13 cellular contexts compared by ENCODE assay signal in the genomic region with DNA sequence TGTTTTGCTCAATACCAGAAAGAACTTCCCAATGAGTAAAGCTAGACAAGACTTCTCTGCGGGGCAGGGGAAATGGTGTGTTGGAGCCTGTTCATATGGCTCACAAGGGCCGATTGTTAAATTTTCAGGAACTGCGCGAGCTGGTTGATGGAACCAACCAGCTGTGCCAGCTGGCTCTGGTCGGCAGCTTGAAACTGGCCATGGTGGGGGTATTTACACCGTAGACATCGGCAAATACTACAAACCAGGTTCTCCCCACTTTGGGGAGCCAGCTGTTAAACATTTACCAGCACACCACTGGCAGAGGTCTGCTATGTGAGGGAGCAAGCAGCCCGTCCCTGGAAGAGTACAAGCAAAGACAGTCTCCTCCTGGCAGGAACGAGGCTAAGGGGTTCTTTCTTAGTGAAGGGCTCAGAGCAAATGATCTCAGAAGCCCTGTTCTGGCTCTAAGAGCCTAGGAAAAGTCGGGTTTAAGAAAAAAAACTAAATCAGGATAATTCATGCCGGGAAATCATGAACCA. TPM values are rescaled to one million over a fixed set of nuclear protein-coding genes. Genes with fewer than 3 reads are reported as not detected.
DNase-seq lines count a peak whose midpoint lies in the region; ATAC-seq and TF ChIP-seq lines count a peak whose summit lies in the region.
"Had no signal": no experiment of that assay in that cellular context is flagged by ENCODE, and none has a peak within 500 bp of the region (broad histone marks: within the 10 kb centered on the region; RNA-seq: fewer than 3 reads in every experiment).

No MANE protein-coding gene starts in this region.

- no peaks in the 10 kb centered on the region for H3F3A ChIP-seq in neural progenitor cell (ENCODE audit: low read depth)

- H3K4me1 Mint-ChIP-seq in stimulated activated effector memory CD8-positive, alpha-beta T cell treated with anti-CD3 and anti-CD28 coated beads, Interleukin-12 subunit alpha, Interleukin-12 subunit beta, amount 100 ng/mL, for 72 hours: peaks cover 31% of the 10 kb centered on the region
- H3K4me1 Mint-ChIP-seq in naive thymus-derived CD8-positive, alpha-beta T cell: peaks cover 21 to 31% (median 26%) of the 10 kb centered on the region in 4 donors
- peaks cover 42% of the 10 kb centered on the region for H3K4me1 Mint-ChIP-seq in neural progenitor cell

- H3K4me2 ChIP-seq in neural progenitor cell: no peak overlapping the region

- no peaks in the 10 kb centered on the region for H4K20me1 ChIP-seq in neural progenitor cell (ENCODE audit: low read depth)

- H2AFZ ChIP-seq in neural progenitor cell (replicated peaks): no peak overlapping the region

- H3K36me3 ChIP-seq in RWPE2 (ENCODE audit: low read depth) (no peaks in the 10 kb centered on the region), neural progenitor cell (no peaks in the 10 kb centered on the region)
- H3K36me3 ChIP-seq: gastrocnemius medialis had no signal

- H3K27me3 ChIP-seq in RWPE2 (ENCODE audit: insufficient read depth, poor library complexity, severe bottlenecking): no peaks in the 10 kb centered on the region
- H3K27me3 ChIP-seq in neural progenitor cell: peaks cover 4% of the 10 kb centered on the region
- H3K27me3 ChIP-seq: gastrocnemius medialis had no signal

- H3K9me3 ChIP-seq in RWPE2 (ENCODE audit: severe bottlenecking) (no peaks in the 10 kb centered on the region), neural progenitor cell (ENCODE audit: low read depth) (no peaks in the 10 kb centered on the region)
- H3K9me3 ChIP-seq: gastrocnemius medialis had no signal

- peak overlapping the region; percentile 69 for H3K27ac Mint-ChIP-seq in stimulated activated effector memory CD8-positive, alpha-beta T cell treated with anti-CD3 and anti-CD28 coated beads, Interleukin-12 subunit alpha, Interleukin-12 subunit beta, amount 100 ng/mL, for 72 hours
- H3K27ac Mint-ChIP-seq in naive thymus-derived CD8-positive, alpha-beta T cell: peak overlapping the region in 4 of 10 donors; percentile 12 to 56 (median 42)
- H3K27ac Mint-ChIP-seq in neural progenitor cell: no peak overlapping the region

- no peaks in the 10 kb centered on the region for H3K79me2 ChIP-seq in neural progenitor cell (ENCODE audit: low read depth)

- no peak overlapping the region for H3K4me3 ChIP-seq in RWPE2 (ENCODE audit: severe bottlenecking)
- H3K4me3 ChIP-seq in neural progenitor cell: no peak overlapping the region
- H3K4me3 ChIP-seq: gastrocnemius medialis had no signal

- no peaks in the 10 kb centered on the region for H3K9me3 Mint-ChIP-seq in stimulated activated effector memory CD8-positive, alpha-beta T cell treated with anti-CD3 and anti-CD28 coated beads, Interleukin-12 subunit alpha, Interleukin-12 subunit beta, amount 100 ng/mL, for 72 hours
- no peaks in the 10 kb centered on the region for H3K9me3 Mint-ChIP-seq in naive thymus-derived CD8-positive, alpha-beta T cell
- H3K9me3 Mint-ChIP-seq in neural progenitor cell: no peaks in the 10 kb centered on the region
- H3K9me3 Mint-ChIP-seq: activated T-cell treated with anti-CD3 and anti-CD28 coated beads, Interleukin-2, amount 50 U/mL, for 4 hours had no signal

- no peaks in the 10 kb centered on the region for H3K36me3 Mint-ChIP-seq in stimulated activated effector memory CD8-positive, alpha-beta T cell treated with anti-CD3 and anti-CD28 coated beads, Interleukin-12 subunit alpha, Interleukin-12 subunit beta, amount 100 ng/mL, for 72 hours
- no peaks in the 10 kb centered on the region for H3K36me3 Mint-ChIP-seq in naive thymus-derived CD8-positive, alpha-beta T cell
- no peaks in the 10 kb centered on the region for H3K36me3 Mint-ChIP-seq in neural progenitor cell

- no peak overlapping the region for H3K4me3 Mint-ChIP-seq in stimulated activated effector memory CD8-positive, alpha-beta T cell treated with anti-CD3 and anti-CD28 coated beads, Interleukin-12 subunit alpha, Interleukin-12 subunit beta, amount 100 ng/mL, for 72 hours
- H3K4me3 Mint-ChIP-seq in naive thymus-derived CD8-positive, alpha-beta T cell: no peak overlapping the region
- H3K4me3 Mint-ChIP-seq in neural progenitor cell: no peak overlapping the region
- H3K4me3 Mint-ChIP-seq: activated T-cell treated with anti-CD3 and anti-CD28 coated beads, Interleukin-2, amount 50 U/mL, for 4 hours had no signal

- TF ChIP-seq CTCF in RWPE2 (IDR thresholded peaks at IDR 0.05; ENCODE audit: poor library complexity, severe bottlenecking) (no peak), neural progenitor cell (IDR thresholded peaks at IDR 0.05) (no peak)

- POLR2A ChIA-PET in naive thymus-derived CD8-positive, alpha-beta T cell (lab: Charles Lee): interaction anchor here (1.9 kb wide), 1 partner anchor 11 kb away, joined by 5 read pairs; no protein-coding TSS in a partner anchor

- no peak for ATAC-seq in RWPE2 (ENCODE audit: low read depth)
- no peak for ATAC-seq in stimulated activated effector memory CD8-positive, alpha-beta T cell treated with anti-CD3 and anti-CD28 coated beads, Interleukin-12 subunit alpha, Interleukin-12 subunit beta, amount 100 ng/mL, for 72 hours
- ATAC-seq in HG03460 (IDR thresholded peaks at IDR 0.05; ENCODE audit: unreplicated experiment): no peak
- ATAC-seq in naive thymus-derived CD8-positive, alpha-beta T cell: no peak
- ATAC-seq: activated T-cell treated with anti-CD3 and anti-CD28 coated beads, Interleukin-2, amount 50 U/mL, for 4 hours; gastrocnemius medialis had no signal

- H3K9ac ChIP-seq in neural progenitor cell: no peak overlapping the region

- no peak overlapping the region for H3K27ac ChIP-seq in RWPE2 (ENCODE audit: poor library complexity, severe bottlenecking)
- H3K27ac ChIP-seq in neural progenitor cell: no peak overlapping the region
- H3K27ac ChIP-seq: gastrocnemius medialis had no signal

- peak; percentile 15 for DNase-seq in RWPE2 (ENCODE audit: low spot score)
- DNase-seq in globus pallidus (ENCODE audit: low spot score): peak; percentile 89
- DNase-seq in mesenteric fat pad (ENCODE audit: low spot score): peak; percentile 65
- no peak for DNase-seq in stimulated activated effector memory CD8-positive, alpha-beta T cell treated with anti-CD3 and anti-CD28 coated beads, Interleukin-12 subunit alpha, Interleukin-12 subunit beta, amount 100 ng/mL, for 72 hours (ENCODE audit: low spot score in 2 of 2)
- DNase-seq in naive thymus-derived CD8-positive, alpha-beta T cell: no peak
- no peak for DNase-seq in neural progenitor cell (ENCODE audit: low spot score)
- no peak for DNase-seq in amniotic stem cell (lab: John Stamatoyannopoulos, UW)
- DNase-seq: activated CD4-positive, alpha-beta T cell treated with anti-CD3 and anti-CD28 coated beads for 4 hours; activated T-cell treated with anti-CD3 and anti-CD28 coated beads, Interleukin-2, amount 50 U/mL, for 4 hours; gastrocnemius medialis; MV-4-11; NCI-H345 had no signal

- H3K4me1 ChIP-seq in RWPE2 (ENCODE audit: insufficient read depth, poor library complexity, severe bottlenecking) (no peaks in the 10 kb centered on the region), neural progenitor cell (peaks cover 20% of the 10 kb centered on the region)
- H3K4me1 ChIP-seq: gastrocnemius medialis had no signal

- H3K27me3 Mint-ChIP-seq in naive thymus-derived CD8-positive, alpha-beta T cell: no peaks in the 10 kb centered on the region
- peaks cover 11% of the 10 kb centered on the region for H3K27me3 Mint-ChIP-seq in neural progenitor cell (ENCODE audit: insufficient read depth, low read depth)

RNA-seq across cellular contexts. Expression of a gene that starts 8.8 kb away (rescaled TPM):
- total RNA-seq in mesenteric fat pad (81.1 TPM), neural progenitor cell (ENCODE audit: low replicate concordance) (5.8 and 12.3 TPM in 2 replicates)
- total RNA-seq in naive thymus-derived CD8-positive, alpha-beta T cell: 10 to 100 TPM; 11.2 to 11.6 TPM
- polyA plus RNA-seq in naive thymus-derived CD8-positive, alpha-beta T cell: 1 to 10 TPM; 1.4 to 2.7 (median 2.6) TPM

Comparison
In these comparisons a context has a peak if more than half of its experiments do, and no peak if none do; other contexts are left out.
1. DNase-seq: peak in RWPE2 (single experiment), globus pallidus (single experiment) and mesenteric fat pad (single experiment); none in stimulated activated effector memory CD8-positive, alpha-beta T cell treated with anti-CD3 and anti-CD28 coated beads, Interleukin-12 subunit alpha, Interleukin-12 subunit beta, amount 100 ng/mL, for 72 hours (0 of 2), naive thymus-derived CD8-positive, alpha-beta T cell (0 of 10), neural progenitor cell (single experiment) and amniotic stem cell (single experiment).